18 cellular contexts compared by ENCODE assay signal in genomic region chr1:83900530-83900929, GRCh38.
A peak's percentile ranks its signal among the peaks of the same experiment; 100 is the strongest.
DNase-seq lines count a peak whose midpoint lies in the region; ATAC-seq and TF ChIP-seq lines count a peak whose summit lies in the region.
"Had no signal": no experiment of that assay in that cellular context is flagged by ENCODE, and none has a peak within 500 bp of the region (broad histone marks: within the 10 kb centered on the region; RNA-seq: fewer than 3 reads in every experiment).

No MANE protein-coding gene starts in this region.

- H2BK15ac ChIP-seq in IMR-90 (ENCODE audit: low read depth, low read length) = no peak overlapping the region

- no peak for TF ChIP-seq CTCF in IMR-90 (conservative IDR thresholded peaks at IDR 0.05; ENCODE audit: low read depth, low read length)
- no peak for TF ChIP-seq CTCF in foreskin fibroblast (IDR thresholded peaks at IDR 0.05; ENCODE audit: low read depth, low read length)
- no peak for TF ChIP-seq CTCF in activated CD8-positive, alpha-beta T cell treated with anti-CD3 and anti-CD28 coated beads for 36 hours (IDR thresholded peaks at IDR 0.05)

- no peak for TF ChIP-seq POLR2A in IMR-90 (IDR thresholded peaks at IDR 0.05; ENCODE audit: low read depth, low read length)

- peak overlapping the region; percentile 18; the same call in 1 of the 2 replicates for H2AK5ac ChIP-seq in IMR-90 (ENCODE audit: low read depth, low read length)

- no peaks in the 10 kb centered on the region for H3K36me3 ChIP-seq in IMR-90 (ENCODE audit: control insufficient read depth, insufficient read depth, low read length)
- H3K36me3 ChIP-seq: adrenal gland, vagina had no signal

- H3K9me1 ChIP-seq in IMR-90 (ENCODE audit: insufficient read depth, low read length) = no peaks in the 10 kb centered on the region

- H3K56ac ChIP-seq in IMR-90 (ENCODE audit: extremely low read depth, insufficient read depth, low read length) = no peak overlapping the region

- no peak overlapping the region for H3K23ac ChIP-seq in IMR-90 (ENCODE audit: low read depth, low read length)

- H4K20me1 ChIP-seq in IMR-90 (ENCODE audit: insufficient read depth, low read length) = no peaks in the 10 kb centered on the region

- peaks cover 3% of the 10 kb centered on the region for H3K27me3 Mint-ChIP-seq in activated CD8-positive, alpha-beta T cell treated with anti-CD3 and anti-CD28 coated beads for 36 hours
- H3K27me3 Mint-ChIP-seq: activated B cell treated with CpG ODN at 0.5 μM for 24 hours had no signal

- peaks cover 4% of the 10 kb centered on the region; the same call in 1 of the 2 replicates for H3K4me1 ChIP-seq in IMR-90 (ENCODE audit: control insufficient read depth, insufficient read depth, low read length)
- H3K4me1 ChIP-seq: adrenal gland, vagina had no signal

- peak overlapping the region; percentile 5 for H2BK5ac ChIP-seq in IMR-90 (ENCODE audit: low read depth, low read length, poor library complexity, severe bottlenecking)

- no peak overlapping the region; the same call in 1 of the 2 replicates for H3K14ac ChIP-seq in IMR-90 (replicated peaks; ENCODE audit: low read depth, low read length)

- no peak; the same call in 1 of the 2 replicates for ATAC-seq in IMR-90 (ENCODE audit: low read depth)
- no peak for ATAC-seq in activated CD8-positive, alpha-beta T cell treated with anti-CD3 and anti-CD28 coated beads for 36 hours
- ATAC-seq in GM18867 (IDR thresholded peaks at IDR 0.05; ENCODE audit: unreplicated experiment) = no peak

- no peak overlapping the region for H3K9ac ChIP-seq in IMR-90 (ENCODE audit: low read depth, low read length)
- H3K9ac ChIP-seq: KMS-11 had no signal

- no peak overlapping the region for H3K4me3 Mint-ChIP-seq in activated CD8-positive, alpha-beta T cell treated with anti-CD3 and anti-CD28 coated beads for 36 hours
- H3K4me3 Mint-ChIP-seq: activated B cell treated with CpG ODN at 0.5 μM for 24 hours; H9; T-helper 1 cell treated with Interleukin-12 subunit alpha and Interleukin-12 subunit beta and Interleukin-4 antibody, amounts not matched to agents 30 μg/mL and 1 μg/mL, for 36 hours had no signal

- H3K27ac ChIP-seq in IMR-90 (ENCODE audit: insufficient read depth, low read length) = no peak overlapping the region
- H3K27ac ChIP-seq: adrenal gland, KMS-11, vagina had no signal

- H4K8ac ChIP-seq in IMR-90 (ENCODE audit: low read depth in 2 of 2, low read length in 2 of 2) = 0 out of 4 replicates have a peak overlapping the region, but pooled peaks of 1 of the 2 experiments have one; percentile 1

- H2BK20ac ChIP-seq in IMR-90 (ENCODE audit: low read depth, low read length) = peak overlapping the region; percentile 9; the same call in 1 of the 2 replicates

- no peak for TF ChIP-seq RAD21 in IMR-90 (IDR thresholded peaks at IDR 0.05; ENCODE audit: low read length)

- no peak overlapping the region for H3K27ac Mint-ChIP-seq in activated CD8-positive, alpha-beta T cell treated with anti-CD3 and anti-CD28 coated beads for 36 hours
- H3K27ac Mint-ChIP-seq: activated B cell treated with CpG ODN at 0.5 μM for 24 hours; H9; T-helper 1 cell treated with Interleukin-12 subunit alpha and Interleukin-12 subunit beta and Interleukin-4 antibody, amounts not matched to agents 30 μg/mL and 1 μg/mL, for 36 hours had no signal

- dilution Hi-C loops in IMR-90 (cut with HindIII; ENCODE audit: low sequenced_read_pairs, unreplicated experiment) = no loop called here

- peak overlapping the region; percentile 19; the same call in 1 of the 2 replicates for H3K4ac ChIP-seq in IMR-90 (ENCODE audit: low read depth, low read length)

- no peaks in the 10 kb centered on the region for H3K4me1 Mint-ChIP-seq in activated CD8-positive, alpha-beta T cell treated with anti-CD3 and anti-CD28 coated beads for 36 hours (ENCODE audit: low read depth)
- H3K4me1 Mint-ChIP-seq: activated B cell treated with CpG ODN at 0.5 μM for 24 hours had no signal

- no TSS peak for BruUV-seq in IMR-90 (replicated peaks; lab: Mats Ljungman, UMichigan)

- DNase-seq in Daoy (ENCODE audit: low read depth) (peak; percentile 46), IMR-90 (peak; percentile 53), astrocyte of the hippocampus (ENCODE audit: low read depth, low spot score) (peak; percentile 11), foreskin fibroblast (peak; percentile 54 to 75), SHP77 (lab: John Stamatoyannopoulos, UW) (no peak), H4 (ENCODE audit: low spot score) (no peak)
- no peak for DNase-seq in activated CD8-positive, alpha-beta T cell treated with anti-CD3 and anti-CD28 coated beads for 36 hours
- DNase-seq: activated B cell treated with CpG ODN at 0.5 μM for 24 hours; activated CD8-positive, alpha-beta memory T cell treated with anti-CD3 and anti-CD28 coated beads for 24 hours; adrenal gland; COR-L47; H9; NCI-H1105 had no signal

- H3K4me3 ChIP-seq in IMR-90 (ENCODE audit: insufficient read depth, low read depth, low read length) (no peak overlapping the region), foreskin fibroblast (ENCODE audit: low read depth in 1 of 2, low read length in 2 of 2) (no peak overlapping the region)
- H3K4me3 ChIP-seq: adrenal gland, hepatocyte, vagina had no signal

- POLR2A ChIA-PET in IMR-90 (lab: Charles Lee; ENCODE audit: unreplicated experiment) = no interaction called here
- POLR2A ChIA-PET in activated CD8-positive, alpha-beta T cell treated with anti-CD3 and anti-CD28 coated beads for 36 hours (lab: Charles Lee) = no interaction called here

- no CpG with 5 or more reads among the region's 3 CpGs for WGBS in IMR-90 (ENCODE audit: extremely low coverage in 2 of 2, insufficient read length in 1 of 2), 2 experiments

- no peaks in the 10 kb centered on the region for H3K9me3 ChIP-seq in IMR-90 (ENCODE audit: control insufficient read depth, insufficient read depth, low read length)
- H3K9me3 ChIP-seq: adrenal gland, vagina had no signal

- H3K4me2 ChIP-seq in IMR-90 (ENCODE audit: low read depth, low read length) = no peak overlapping the region
- H3K4me2 ChIP-seq: KMS-11 had no signal

- no peak overlapping the region for H2AFZ ChIP-seq in IMR-90 (replicated peaks; ENCODE audit: low read length, poor library complexity)
- H2AFZ ChIP-seq: hepatocyte had no signal

- no peak overlapping the region; the same call in 1 of the 2 replicates for H3K18ac ChIP-seq in IMR-90 (ENCODE audit: low read depth, low read length)

- H4K91ac ChIP-seq in IMR-90 (ENCODE audit: insufficient read depth, low read depth, low read length) = no peak overlapping the region

- no peaks in the 10 kb centered on the region for H3K36me3 Mint-ChIP-seq in activated CD8-positive, alpha-beta T cell treated with anti-CD3 and anti-CD28 coated beads for 36 hours (ENCODE audit: low read depth)

- in situ Hi-C loops in IMR-90 (cut with MboI; ENCODE audit: low sequenced_read_pairs) = no loop called here

- H3K9me3 Mint-ChIP-seq in activated CD8-positive, alpha-beta T cell treated with anti-CD3 and anti-CD28 coated beads for 36 hours = no peaks in the 10 kb centered on the region
- H3K9me3 Mint-ChIP-seq: activated B cell treated with CpG ODN at 0.5 μM for 24 hours; H9; T-helper 1 cell treated with Interleukin-12 subunit alpha and Interleukin-12 subunit beta and Interleukin-4 antibody, amounts not matched to agents 30 μg/mL and 1 μg/mL, for 36 hours had no signal

- H4K5ac ChIP-seq in IMR-90 (ENCODE audit: low read depth, low read length) = no peak overlapping the region

- no peak overlapping the region for H2AK9ac ChIP-seq in IMR-90 (replicated peaks; ENCODE audit: low read depth, low read length, poor library complexity)

- H3K27me3 ChIP-seq in IMR-90 (ENCODE audit: control insufficient read depth, insufficient read depth, low read length) = no peaks in the 10 kb centered on the region
- H3K27me3 ChIP-seq: adrenal gland, hepatocyte, vagina had no signal

- intact Hi-C loops in IMR-90 (cut with micrococcal nuclease) = loop anchor here (10.0 kb wide), 1 partner anchor 714 kb away; no protein-coding TSS in a partner anchor
- intact Hi-C loops in activated CD8-positive, alpha-beta T cell treated with anti-CD3 and anti-CD28 coated beads for 36 hours (cut with micrococcal nuclease) = loop anchor here (10.0 kb wide), 1 partner anchor 534 kb away; no protein-coding TSS in a partner anchor

- no peak overlapping the region for H2BK120ac ChIP-seq in IMR-90 (ENCODE audit: low read depth, low read length)

- no peaks in the 10 kb centered on the region for H3K79me1 ChIP-seq in IMR-90 (ENCODE audit: low read depth in 1 of 2, low read length in 2 of 2)

- CTCF ChIA-PET in IMR-90 (lab: Yijun Ruan, JAX) = no interaction called here
- CTCF ChIA-PET in activated CD8-positive, alpha-beta T cell treated with anti-CD3 and anti-CD28 coated beads for 36 hours (lab: Charles Lee) = no interaction called here

TF ChIP-seq in IMR-90, 13 proteins besides CTCF, POLR2A, EP300 and RAD21:
- peak; percentile 28; the same call in 1 of the 2 replicates for TF ChIP-seq NFE2L2 (IDR thresholded peaks at IDR 0.05; ENCODE audit: low read depth, low read length)
- TF ChIP-seq MAFK (IDR thresholded peaks at IDR 0.05; ENCODE audit: low read depth, low read length) = peak; percentile 96
- TF ChIP-seq SMC3 (IDR thresholded peaks at IDR 0.05; ENCODE audit: low read depth, low read length) = no peak
- TF ChIP-seq BHLHE40 (IDR thresholded peaks at IDR 0.05; ENCODE audit: low read depth, low read length) = no peak

Comparison
In these comparisons a context has a peak if more than half of its experiments do, and no peak if none do; other contexts are left out.
1. DNase-seq: peak in Daoy (single experiment), IMR-90 (single experiment), astrocyte of the hippocampus (single experiment) and foreskin fibroblast (2 of 2); none in activated CD8-positive, alpha-beta T cell treated with anti-CD3 and anti-CD28 coated beads for 36 hours (single experiment), SHP77 (0 of 2) and H4 (single experiment).